In the genomic region with DNA sequence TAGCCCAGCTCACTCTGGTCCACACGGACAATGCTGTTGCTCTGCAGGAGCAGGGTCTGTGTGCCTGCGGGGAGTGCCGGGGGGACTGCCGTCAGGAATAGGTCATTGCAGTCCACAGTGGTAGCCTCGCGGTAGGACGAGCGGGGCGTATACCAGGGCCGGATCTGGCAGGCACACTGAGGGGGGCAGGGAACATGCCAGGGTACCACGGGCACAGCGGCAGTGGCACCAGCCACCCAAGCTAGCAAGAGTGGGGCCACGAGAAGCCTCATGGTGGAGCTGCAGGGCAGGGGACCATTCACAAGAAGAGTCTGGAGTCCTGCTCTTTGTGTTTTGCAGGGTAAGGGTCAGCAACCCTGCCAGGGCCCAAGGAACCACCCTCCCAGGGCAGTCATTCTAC, we compare ENCODE assay signal across 3 cellular contexts.
A peak's percentile ranks its signal among the peaks of the same experiment; 100 is the strongest.
TF ChIP-seq lines count a peak whose summit lies in the region.

No MANE protein-coding gene starts in this region.

TF ChIP-seq in GM23338, 12 proteins besides CTCF, POLR2A, EP300 and RAD21 (continued from another document and continues in another):
- TF ChIP-seq EZH2 (IDR thresholded peaks at IDR 0.05; ENCODE audit: low read depth, unreplicated experiment) (no peak), EZH2phosphoT487 (IDR thresholded peaks at IDR 0.05; ENCODE audit: unreplicated experiment) (no peak), CREB1 (CRISPR knock-in tag; IDR thresholded peaks at IDR 0.05; ENCODE audit: low read depth) (no peak), NANOG (IDR thresholded peaks at IDR 0.05; ENCODE audit: borderline replicate concordance) (no peak), STAT1 (IDR thresholded peaks at IDR 0.05; ENCODE audit: unreplicated experiment) (no peak), REST (IDR thresholded peaks at IDR 0.05; ENCODE audit: unreplicated experiment) (no peak), ZNF114 (CRISPR knock-in tag; IDR thresholded peaks at IDR 0.05) (no peak), JUNB (IDR thresholded peaks at IDR 0.05; ENCODE audit: unreplicated experiment) (no peak)
- TF ChIP-seq, protein P1, sequence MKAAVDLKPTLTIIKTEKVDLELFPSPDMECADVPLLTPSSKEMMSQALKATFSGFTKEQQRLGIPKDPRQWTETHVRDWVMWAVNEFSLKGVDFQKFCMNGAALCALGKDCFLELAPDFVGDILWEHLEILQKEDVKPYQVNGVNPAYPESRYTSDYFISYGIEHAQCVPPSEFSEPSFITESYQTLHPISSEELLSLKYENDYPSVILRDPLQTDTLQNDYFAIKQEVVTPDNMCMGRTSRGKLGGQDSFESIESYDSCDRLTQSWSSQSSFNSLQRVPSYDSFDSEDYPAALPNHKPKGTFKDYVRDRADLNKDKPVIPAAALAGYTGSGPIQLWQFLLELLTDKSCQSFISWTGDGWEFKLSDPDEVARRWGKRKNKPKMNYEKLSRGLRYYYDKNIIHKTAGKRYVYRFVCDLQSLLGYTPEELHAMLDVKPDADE (IDR thresholded peaks at IDR 0.05), result no peak

TF ChIP-seq in K562, 482 proteins besides CTCF, POLR2A, EP300 and RAD21:
- TF ChIP-seq JUN (IDR thresholded peaks at IDR 0.05; ENCODE audit: borderline replicate concordance, low read depth, low read length) (no peak), JUN (CRISPR knock-in tag; IDR thresholded peaks at IDR 0.05; ENCODE audit: borderline replicate concordance) (0 out of 2 replicates have a peak, but pooled peaks have one; percentile 47), ZNF589 (CRISPR knock-in tag; IDR thresholded peaks at IDR 0.05; ENCODE audit: low read depth) (no peak), JUND (IDR thresholded peaks at IDR 0.05; ENCODE audit: borderline replicate concordance, low read depth, low read length) (no peak), JUND (tag; IDR thresholded peaks at IDR 0.05; ENCODE audit: borderline replicate concordance, low read depth, low read length) (no peak), HDAC6 (IDR thresholded peaks at IDR 0.05; ENCODE audit: low read depth, low read length) (no peak), BCOR (IDR thresholded peaks at IDR 0.05) (no peak), HDAC8 (tag; IDR thresholded peaks at IDR 0.05) (no peak), ARID2 (IDR thresholded peaks at IDR 0.05) (0 out of 2 replicates have a peak, but pooled peaks have one; percentile 37), KAT7 (CRISPR knock-in tag; IDR thresholded peaks at IDR 0.05; ENCODE audit: borderline replicate concordance) (no peak), ZBTB26 (CRISPR knock-in tag; IDR thresholded peaks at IDR 0.05) (no peak), GATA2 (CRISPR knock-in tag; IDR thresholded peaks at IDR 0.05) (no peak), FOXA3 (CRISPR knock-in tag; conservative IDR thresholded peaks at IDR 0.05 in 1 of 2, IDR thresholded peaks at IDR 0.05 in 1 of 2) (0 out of 4 replicates have a peak, but pooled peaks of 1 of the 2 experiments have one; percentile 48), MYNN (IDR thresholded peaks at IDR 0.05) (peak; percentile 44; the same call in 1 of the 2 replicates), MYNN (CRISPR knock-in tag; IDR thresholded peaks at IDR 0.05) (no peak)
- TF ChIP-seq, protein P2, sequence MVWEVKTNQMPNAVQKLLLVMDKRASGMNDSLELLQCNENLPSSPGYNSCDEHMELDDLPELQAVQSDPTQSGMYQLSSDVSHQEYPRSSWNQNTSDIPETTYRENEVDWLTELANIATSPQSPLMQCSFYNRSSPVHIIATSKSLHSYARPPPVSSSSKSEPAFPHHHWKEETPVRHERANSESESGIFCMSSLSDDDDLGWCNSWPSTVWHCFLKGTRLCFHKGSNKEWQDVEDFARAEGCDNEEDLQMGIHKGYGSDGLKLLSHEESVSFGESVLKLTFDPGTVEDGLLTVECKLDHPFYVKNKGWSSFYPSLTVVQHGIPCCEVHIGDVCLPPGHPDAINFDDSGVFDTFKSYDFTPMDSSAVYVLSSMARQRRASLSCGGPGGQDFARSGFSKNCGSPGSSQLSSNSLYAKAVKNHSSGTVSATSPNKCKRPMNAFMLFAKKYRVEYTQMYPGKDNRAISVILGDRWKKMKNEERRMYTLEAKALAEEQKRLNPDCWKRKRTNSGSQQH (CRISPR knock-in tag; IDR thresholded peaks at IDR 0.05), result no peak

TF ChIP-seq in neural cell, 6 proteins besides CTCF, POLR2A, EP300 and RAD21 (continued from another document):
- TF ChIP-seq TAF1 (IDR thresholded peaks at IDR 0.05; ENCODE audit: low read depth), result no peak
- no peak for TF ChIP-seq MXI1 (conservative IDR thresholded peaks at IDR 0.05; ENCODE audit: poor library complexity, severe bottlenecking)
- no peak for TF ChIP-seq REST (IDR thresholded peaks at IDR 0.05; ENCODE audit: borderline replicate concordance)
